12 cellular contexts compared by ENCODE assay signal in genomic region chr12:79685068-79685467, GRCh38. TPM values are rescaled to one million over a fixed set of nuclear protein-coding genes. Genes with fewer than 3 reads are reported as not detected.
DNase-seq lines count a peak whose midpoint lies in the region; ATAC-seq, FAIRE-seq and TF ChIP-seq lines count a peak whose summit lies in the region.
"Had no signal": no experiment of that assay in that cellular context is flagged by ENCODE, and none has a peak within 500 bp of the region (broad histone marks: within the 10 kb centered on the region; RNA-seq: fewer than 3 reads in every experiment).

No MANE protein-coding gene starts in this region.

- H3K27ac ChIP-seq in PC-9 (peak overlapping the region; percentile 99), endothelial cell of umbilical vein (ENCODE audit: insufficient read depth, low read depth, low read length) (peak overlapping the region; percentile 54), parathyroid adenoma (no peak overlapping the region)
- H3K27ac ChIP-seq in CD4-positive, alpha-beta memory T cell (ENCODE audit: low read depth, low read length) = no peak overlapping the region

- H3K27ac Mint-ChIP-seq in CD4-positive, alpha-beta memory T cell = no peak overlapping the region
- H3K27ac Mint-ChIP-seq in activated naive CD8-positive, alpha-beta T cell treated with anti-CD3 and anti-CD28 coated beads for 36 hours = no peak overlapping the region
- H3K27ac Mint-ChIP-seq: CD4-positive, CD25-positive, alpha-beta regulatory T cell had no signal

- DNase-seq in EL (peak; percentile 66), PC-9 (peak in 1 of 2 experiments; percentile 76), endothelial cell of umbilical vein (ENCODE audit: low read depth, low spot score) (peak; percentile 75), HAP-1 (ENCODE audit: low spot score in 2 of 2) (no peak)
- DNase-seq in CD4-positive, alpha-beta memory T cell = no peak
- DNase-seq in activated naive CD8-positive, alpha-beta T cell treated with anti-CD3 and anti-CD28 coated beads for 36 hours = no peak
- DNase-seq: body of pancreas; CD4-positive, CD25-positive, alpha-beta regulatory T cell; NCI-H2107; Right ventricle myocardium superior had no signal

- H3K9ac ChIP-seq in endothelial cell of umbilical vein (replicated peaks; ENCODE audit: extremely low read depth, insufficient read depth, low read length) (peak overlapping the region; percentile 19), parathyroid adenoma (no peak overlapping the region)

- H3K9me2 ChIP-seq in PC-9 (ENCODE audit: insufficient read depth) = no peaks in the 10 kb centered on the region

- no peak for ATAC-seq in GM21423 (IDR thresholded peaks at IDR 0.05; ENCODE audit: unreplicated experiment)
- ATAC-seq: body of pancreas had no signal

- peaks cover 25% of the 10 kb centered on the region for H3F3A ChIP-seq in PC-9 (ENCODE audit: insufficient read depth, low read depth)

- H3K4me1 ChIP-seq in PC-9 (replicated peaks; ENCODE audit: insufficient read depth) (peaks cover 58% of the 10 kb centered on the region), endothelial cell of umbilical vein (ENCODE audit: control insufficient read depth, extremely low read depth, insufficient read depth, low read length) (peaks cover 36% of the 10 kb centered on the region), parathyroid adenoma (peaks cover 16% of the 10 kb centered on the region), HAP-1 (peaks cover 43% of the 10 kb centered on the region)
- H3K4me1 ChIP-seq in CD4-positive, alpha-beta memory T cell (ENCODE audit: insufficient read depth, low read length) = peaks cover 11% of the 10 kb centered on the region

- H3K27me3 Mint-ChIP-seq in CD4-positive, alpha-beta memory T cell = peaks cover 17 to 21% of the 10 kb centered on the region in 2 donors
- peaks cover 41% of the 10 kb centered on the region for H3K27me3 Mint-ChIP-seq in activated naive CD8-positive, alpha-beta T cell treated with anti-CD3 and anti-CD28 coated beads for 36 hours

- H3K4me3 ChIP-seq in PC-9 (peak overlapping the region; percentile 82), endothelial cell of umbilical vein (replicated peaks in 1 of 3; ENCODE audit: insufficient read depth in 1 of 3, low read depth in 1 of 3, low read length in 3 of 3) (peak overlapping the region in 1 of 3 experiments; percentile 12), parathyroid adenoma (ENCODE audit: low read depth, low read length) (no peak overlapping the region), HAP-1 (no peak overlapping the region)
- H3K4me3 ChIP-seq in CD4-positive, alpha-beta memory T cell (ENCODE audit: low read length in 2 of 2) = no peak overlapping the region
- H3K4me3 ChIP-seq: body of pancreas had no signal

- H2AFZ ChIP-seq in PC-9 (no peak overlapping the region), endothelial cell of umbilical vein (ENCODE audit: low read depth, low read length) (no peak overlapping the region), parathyroid adenoma (no peak overlapping the region)

- CTCF ChIA-PET in PC-9 (lab: Charles Lee) (no interaction called here), endothelial cell of umbilical vein (lab: Charles Lee) (interaction anchor here (1.8 kb wide), 1 partner anchor 265 kb away, joined by 7 read pairs; no protein-coding TSS in a partner anchor)
- CTCF ChIA-PET in CD4-positive, alpha-beta memory T cell (lab: Charles Lee; ENCODE audit: partially characterized antibody) = no interaction called here

- no TSS peak for BruUV-seq in PC-9 (replicated peaks; lab: Mats Ljungman, UMichigan)
- BruUV-seq in endothelial cell of umbilical vein (replicated peaks; lab: Mats Ljungman, UMichigan) = no TSS peak

- peaks cover 47% of the 10 kb centered on the region for H4K20me1 ChIP-seq in PC-9 (ENCODE audit: insufficient read depth)
- peaks cover 2% of the 10 kb centered on the region for H4K20me1 ChIP-seq in endothelial cell of umbilical vein (replicated peaks; ENCODE audit: control insufficient read depth, extremely low read depth, insufficient read depth, low read length)

- dilution Hi-C loops in endothelial cell of umbilical vein (cut with MboI; ENCODE audit: extremely low pct_ligation_motif_present, low sequenced_read_pairs) = no loop called here

- intact Hi-C loops in PC-9 (cut with micrococcal nuclease; ENCODE audit: unreplicated experiment) (loop anchor here (1.0 kb wide), 1 partner anchor 137 kb away; no protein-coding TSS in a partner anchor), endothelial cell of umbilical vein (cut with micrococcal nuclease) (loop anchor here (1.0 kb wide), 1 partner anchor 8 kb away; no protein-coding TSS in a partner anchor)
- intact Hi-C loops in CD4-positive, alpha-beta memory T cell (cut with micrococcal nuclease) = no loop called here

- TF ChIP-seq CTCF in PC-9 (conservative IDR thresholded peaks at IDR 0.05) (no peak), endothelial cell of umbilical vein (IDR thresholded peaks at IDR 0.05; ENCODE audit: extremely low read depth in 1 of 2, insufficient read depth in 1 of 2, low read depth in 1 of 2, low read length in 2 of 2) (no peak), parathyroid adenoma (IDR thresholded peaks at IDR 0.05) (no peak)

- in situ Hi-C loops in HAP-1 (cut with MboI; ENCODE audit: low sequenced_read_pairs) = no loop called here

- POLR2A ChIA-PET in PC-9 (lab: Charles Lee; ENCODE audit: unreplicated experiment) = no interaction called here
- POLR2A ChIA-PET in endothelial cell of umbilical vein (lab: Charles Lee) = no interaction called here
- POLR2A ChIA-PET in CD4-positive, alpha-beta memory T cell (lab: Charles Lee; ENCODE audit: partially characterized antibody) = no interaction called here

- H3K27me3 ChIP-seq in PC-9 (ENCODE audit: insufficient read depth, low read depth) (no peaks in the 10 kb centered on the region), endothelial cell of umbilical vein (ENCODE audit: control insufficient read depth in 2 of 2, insufficient read depth in 2 of 2, low read length in 2 of 2) (no peaks in the 10 kb centered on the region), parathyroid adenoma (ENCODE audit: control insufficient read depth, insufficient read depth, low read length) (no peaks in the 10 kb centered on the region), HAP-1 (ENCODE audit: low read depth) (no peaks in the 10 kb centered on the region)
- peaks cover 4% of the 10 kb centered on the region for H3K27me3 ChIP-seq in CD4-positive, alpha-beta memory T cell (ENCODE audit: insufficient read depth, low read length)
- H3K27me3 ChIP-seq: body of pancreas had no signal

- no peak for FAIRE-seq in endothelial cell of umbilical vein (lab: Jason Lieb, UNC)

- H3K4me3 Mint-ChIP-seq in CD4-positive, alpha-beta memory T cell = no peak overlapping the region
- H3K4me3 Mint-ChIP-seq in activated naive CD8-positive, alpha-beta T cell treated with anti-CD3 and anti-CD28 coated beads for 36 hours = no peak overlapping the region
- H3K4me3 Mint-ChIP-seq: CD4-positive, CD25-positive, alpha-beta regulatory T cell had no signal

- H3K36me3 ChIP-seq in PC-9 (ENCODE audit: low read depth) (peaks cover 24% of the 10 kb centered on the region), endothelial cell of umbilical vein (ENCODE audit: control insufficient read depth in 2 of 2, extremely low read depth in 1 of 2, insufficient read depth in 2 of 2, low read length in 2 of 2) (no peaks in the 10 kb centered on the region), parathyroid adenoma (ENCODE audit: control insufficient read depth, insufficient read depth, low read length) (no peaks in the 10 kb centered on the region), HAP-1 (replicated peaks) (peaks cover 3% of the 10 kb centered on the region; the same call in 1 of the 2 replicates)
- no peaks in the 10 kb centered on the region for H3K36me3 ChIP-seq in CD4-positive, alpha-beta memory T cell (ENCODE audit: insufficient read depth, low read length)

- TF ChIP-seq POLR2A in endothelial cell of umbilical vein (IDR thresholded peaks at IDR 0.05; ENCODE audit: low read depth, low read length) = no peak

- H3K79me2 ChIP-seq in PC-9 (ENCODE audit: low read depth) (peaks cover 99% of the 10 kb centered on the region), endothelial cell of umbilical vein (ENCODE audit: control insufficient read depth, insufficient read depth, low read length) (peaks cover 100% of the 10 kb centered on the region), parathyroid adenoma (peaks cover 51% of the 10 kb centered on the region)

- H3K4me1 Mint-ChIP-seq in CD4-positive, alpha-beta memory T cell = peaks cover 9 to 16% (median 11%) of the 10 kb centered on the region in 4 donors
- peaks cover 12% of the 10 kb centered on the region for H3K4me1 Mint-ChIP-seq in activated naive CD8-positive, alpha-beta T cell treated with anti-CD3 and anti-CD28 coated beads for 36 hours

- H3K4me2 ChIP-seq in PC-9 (peak overlapping the region; percentile 81), endothelial cell of umbilical vein (ENCODE audit: insufficient read depth, low read length) (peak overlapping the region; percentile 75), parathyroid adenoma (ENCODE audit: low read length) (peak overlapping the region; percentile 78)

- no peaks in the 10 kb centered on the region for H3K36me3 Mint-ChIP-seq in CD4-positive, alpha-beta memory T cell
- no peaks in the 10 kb centered on the region for H3K36me3 Mint-ChIP-seq in activated naive CD8-positive, alpha-beta T cell treated with anti-CD3 and anti-CD28 coated beads for 36 hours
- H3K36me3 Mint-ChIP-seq: CD4-positive, CD25-positive, alpha-beta regulatory T cell had no signal

- peaks cover 0 to 5% (median 0%) of the 10 kb centered on the region in 8 donors for H3K9me3 Mint-ChIP-seq in CD4-positive, alpha-beta memory T cell
- no peaks in the 10 kb centered on the region for H3K9me3 Mint-ChIP-seq in activated naive CD8-positive, alpha-beta T cell treated with anti-CD3 and anti-CD28 coated beads for 36 hours

- no peaks in the 10 kb centered on the region for H3K9me1 ChIP-seq in endothelial cell of umbilical vein (replicated peaks; ENCODE audit: control insufficient read depth, extremely low read depth, insufficient read depth, low read length)

- no peaks in the 10 kb centered on the region for H3K9me3 ChIP-seq in PC-9 (ENCODE audit: insufficient read depth, low read depth)
- H3K9me3 ChIP-seq in endothelial cell of umbilical vein (replicated peaks; ENCODE audit: control insufficient read depth, insufficient read depth, low read length) = no peaks in the 10 kb centered on the region
- H3K9me3 ChIP-seq in parathyroid adenoma (ENCODE audit: control insufficient read depth, low read length) = no peaks in the 10 kb centered on the region
- no peaks in the 10 kb centered on the region for H3K9me3 ChIP-seq in HAP-1
- H3K9me3 ChIP-seq in CD4-positive, alpha-beta memory T cell (ENCODE audit: control insufficient read depth in 1 of 2, low read length in 2 of 2) = no peaks in the 10 kb centered on the region
- H3K9me3 ChIP-seq: body of pancreas had no signal

RNA-seq across cellular contexts. Expression of gene PAWR, which starts 5.7 kb away (rescaled TPM):
- total RNA-seq in PC-9 (2021) (204 and 361 TPM in 2 replicates), endothelial cell of umbilical vein (154 and 175 TPM in 2 replicates)
- 16.2 and 18.3 TPM in 2 replicates for polyA plus RNA-seq in endothelial cell of umbilical vein
- polyA plus RNA-seq in endothelial cell of umbilical vein (2011; cell fraction: cytosol; rRNA removed) = 10.5 and 13.0 TPM in 2 replicates
- 53.1 and 81.3 TPM in 2 replicates for polyA plus RNA-seq in endothelial cell of umbilical vein (2011; cell fraction: nucleus; rRNA removed)
- polyA plus RNA-seq in endothelial cell of umbilical vein (2012) = 82.5 and 115 TPM in 2 replicates
- 32.5 and 37.7 TPM in 2 replicates for polyA minus RNA-seq in endothelial cell of umbilical vein
- 30.2 TPM for polyA minus RNA-seq in endothelial cell of umbilical vein (2011; cell fraction: cytosol; rRNA and poly(A)+ RNA removed)
- polyA minus RNA-seq in endothelial cell of umbilical vein (2011; cell fraction: nucleus; rRNA and poly(A)+ RNA removed) = 112 and 127 TPM in 2 replicates
- 1 to 10 TPM; 2.8 to 4.7 TPM for total RNA-seq in CD4-positive, alpha-beta memory T cell
- polyA plus RNA-seq in CD4-positive, alpha-beta memory T cell = 1 to 10 TPM in 1 of 2 donors, under 1 TPM in 1; 0.87 to 1.5 TPM
- 10 to 100 TPM; 10.0 to 13.4 TPM for total RNA-seq in activated naive CD8-positive, alpha-beta T cell treated with anti-CD3 and anti-CD28 coated beads for 36 hours

Comparison
In these comparisons a context has a peak if more than half of its experiments do, and no peak if none do; other contexts are left out.
1. DNase-seq: peak in EL (single experiment) and endothelial cell of umbilical vein (single experiment); none in HAP-1 (0 of 2), CD4-positive, alpha-beta memory T cell (0 of 5) and activated naive CD8-positive, alpha-beta T cell treated with anti-CD3 and anti-CD28 coated beads for 36 hours (single experiment).
2. H3K27ac ChIP-seq: peak in PC-9 (single experiment) and endothelial cell of umbilical vein (single experiment); none in parathyroid adenoma (single experiment) and CD4-positive, alpha-beta memory T cell (single experiment).
3. RNA of gene PAWR, which starts 5.7 kb away (total RNA-seq): 204 to 361 TPM in PC-9 and 154 to 175 TPM in endothelial cell of umbilical vein; 10.0 to 13.4 TPM in activated naive CD8-positive, alpha-beta T cell treated with anti-CD3 and anti-CD28 coated beads for 36 hours and 2.8 to 4.7 TPM in CD4-positive, alpha-beta memory T cell; every median in the first group is over 10 times any median in the second.
4. Peak in every context shown above with its lines, with median percentiles within 50 percentile points of each other: H3K4me2 ChIP-seq.